17 cellular contexts compared by ENCODE assay signal in genomic region chr16:27735031-27735430, GRCh38.
A peak's percentile ranks its signal among the peaks of the same experiment; 100 is the strongest.
DNase-seq lines count a peak whose midpoint lies in the region; ATAC-seq and TF ChIP-seq lines count a peak whose summit lies in the region.
"Had no signal": no experiment of that assay in that cellular context is flagged by ENCODE, and none has a peak within 500 bp of the region (broad histone marks: within the 10 kb centered on the region; RNA-seq: fewer than 3 reads in every experiment).

No MANE protein-coding gene starts in this region.

- no peaks in the 10 kb centered on the region for H3K4me1 ChIP-seq in endodermal cell (ENCODE audit: control insufficient read depth, insufficient read depth, low read length)
- H3K4me1 ChIP-seq in neural progenitor cell = no peaks in the 10 kb centered on the region
- H3K4me1 ChIP-seq: HAP-1 had no signal

- no peak for ATAC-seq in GM18861 (IDR thresholded peaks at IDR 0.05; ENCODE audit: unreplicated experiment)

- TF ChIP-seq CTCF in endodermal cell (conservative IDR thresholded peaks at IDR 0.05) = no peak
- TF ChIP-seq CTCF in neural progenitor cell (IDR thresholded peaks at IDR 0.05) = no peak
- no peak for TF ChIP-seq CTCF in GM20000 (IDR thresholded peaks at IDR 0.05; ENCODE audit: extremely low read depth, missing control alignments)

- H3K27me3 ChIP-seq in endodermal cell (ENCODE audit: control insufficient read depth, insufficient read depth, low read length, poor library complexity, severe bottlenecking) (no peaks in the 10 kb centered on the region), neural progenitor cell (no peaks in the 10 kb centered on the region)
- H3K27me3 ChIP-seq: BLaER1 had no signal

- H3K79me2 ChIP-seq in neural progenitor cell (ENCODE audit: low read depth) = no peaks in the 10 kb centered on the region

- no peaks in the 10 kb centered on the region for H3F3A ChIP-seq in neural progenitor cell (ENCODE audit: low read depth)

- H3K9me3 ChIP-seq in endodermal cell (ENCODE audit: control insufficient read depth, low read length) (no peaks in the 10 kb centered on the region), neural progenitor cell (ENCODE audit: low read depth) (no peaks in the 10 kb centered on the region)
- H3K9me3 ChIP-seq: BLaER1, HAP-1 had no signal

- H3K36me3 Mint-ChIP-seq in endodermal cell (ENCODE audit: low read depth) (peaks cover 19% of the 10 kb centered on the region), neural progenitor cell (peaks cover 15% of the 10 kb centered on the region)

- no peaks in the 10 kb centered on the region for H3K9me3 Mint-ChIP-seq in endodermal cell
- no peaks in the 10 kb centered on the region for H3K9me3 Mint-ChIP-seq in neural progenitor cell
- H3K9me3 Mint-ChIP-seq: CD4-positive, alpha-beta T cell; CD8-positive, alpha-beta memory T cell; HFFc6 had no signal

- H3K4me2 ChIP-seq in neural progenitor cell = no peak overlapping the region
- H3K4me2 ChIP-seq: BLaER1 had no signal

- WGBS in endodermal cell (ENCODE audit: insufficient coverage in 1 of 2, insufficient read length in 1 of 2), 2 experiments = 88 to 100% methylated on average over 1 to 5 of the region's 5 CpGs

- peak overlapping the region; percentile 71 for H3K27ac Mint-ChIP-seq in endodermal cell
- peak overlapping the region; percentile 35 for H3K27ac Mint-ChIP-seq in neural progenitor cell
- H3K27ac Mint-ChIP-seq: B cell; CD4-positive, alpha-beta T cell; CD8-positive, alpha-beta memory T cell; HFFc6 had no signal

- H4K20me1 ChIP-seq in neural progenitor cell (ENCODE audit: low read depth) = no peaks in the 10 kb centered on the region
- H4K20me1 ChIP-seq: BLaER1 had no signal

- no peak overlapping the region for H3K4me3 Mint-ChIP-seq in endodermal cell
- no peak overlapping the region for H3K4me3 Mint-ChIP-seq in neural progenitor cell
- H3K4me3 Mint-ChIP-seq: B cell; CD4-positive, alpha-beta T cell; CD8-positive, alpha-beta memory T cell; HFFc6 had no signal

- H2AFZ ChIP-seq in neural progenitor cell (replicated peaks) = no peak overlapping the region
- H2AFZ ChIP-seq: GM23248 had no signal

- H3K27me3 Mint-ChIP-seq in endodermal cell (ENCODE audit: insufficient read depth) (no peaks in the 10 kb centered on the region), neural progenitor cell (ENCODE audit: insufficient read depth, low read depth) (peaks cover 5% of the 10 kb centered on the region)
- H3K27me3 Mint-ChIP-seq: B cell; CD4-positive, alpha-beta T cell had no signal

- H3K9ac ChIP-seq in endodermal cell (ENCODE audit: extremely low read depth, low read length, poor library complexity, severe bottlenecking) (no peak overlapping the region), neural progenitor cell (no peak overlapping the region)
- H3K9ac ChIP-seq: BLaER1, GM23248 had no signal

- H3K4me1 Mint-ChIP-seq in endodermal cell (no peaks in the 10 kb centered on the region), neural progenitor cell (peaks cover 14% of the 10 kb centered on the region)
- H3K4me1 Mint-ChIP-seq: B cell; CD8-positive, alpha-beta memory T cell had no signal

- H3K4me3 ChIP-seq in endodermal cell (ENCODE audit: low read length) (no peak overlapping the region), neural progenitor cell (no peak overlapping the region)
- H3K4me3 ChIP-seq: BLaER1, GM23248, HAP-1 had no signal

- H3K27ac ChIP-seq in endodermal cell (ENCODE audit: low read depth, low read length) (no peak overlapping the region), neural progenitor cell (no peak overlapping the region)
- H3K27ac ChIP-seq: 22Rv1, BLaER1, C4-2B, GM23248 had no signal

- H3K36me3 ChIP-seq in endodermal cell (ENCODE audit: control insufficient read depth, insufficient read depth, low read length) (peaks cover 4% of the 10 kb centered on the region), neural progenitor cell (no peaks in the 10 kb centered on the region)
- H3K36me3 ChIP-seq: BLaER1, HAP-1 had no signal

- DNase-seq in CD1c-positive myeloid dendritic cell (ENCODE audit: extremely low spot score) (peak; percentile 5), endodermal cell (no peak), neural progenitor cell (ENCODE audit: low spot score) (no peak), GM20000 (ENCODE audit: low spot score) (no peak), H4 (ENCODE audit: low spot score) (no peak)
- DNase-seq: CD4-positive, alpha-beta T cell; CD8-positive, alpha-beta memory T cell; DMS 273 treated with DMSO at 0.1 percent for 48 hours; DMS79 treated with DMSO at 0.1 percent for 48 hours; GM23248; HFFc6 had no signal
